Comparison of ENCODE assay signal across 18 cellular contexts in genomic region chr3:126053949-126054569, GRCh38. TPM values are rescaled to one million over a fixed set of nuclear protein-coding genes. Genes with fewer than 3 reads are reported as not detected.
DNase-seq lines count a peak whose midpoint lies in the region; ATAC-seq and TF ChIP-seq lines count a peak whose summit lies in the region.
"Had no signal": no experiment of that assay in that cellular context is flagged by ENCODE, and none has a peak within 500 bp of the region (broad histone marks: within the 10 kb centered on the region; RNA-seq: fewer than 3 reads in every experiment).

No MANE protein-coding gene starts in this region.

- BruUV-seq in A673 (replicated peaks; lab: Mats Ljungman, UMichigan) = no TSS peak

- no peak for ATAC-seq in CD4-positive, CD25-positive, alpha-beta regulatory T cell (ENCODE audit: low read depth in 2 of 2)
- no peak for ATAC-seq in T-helper 17 cell
- no peak for ATAC-seq in HG03135 (IDR thresholded peaks at IDR 0.05; ENCODE audit: unreplicated experiment)
- ATAC-seq: HepG2, PC-3 had no signal

- TF ChIP-seq CTCF in A673 (conservative IDR thresholded peaks at IDR 0.05; ENCODE audit: low read depth, low read length) = no peak

- POLR2A ChIA-PET in A673 (lab: Charles Lee; ENCODE audit: low non-redundant PET) = no interaction called here

- H3K4me3 Mint-ChIP-seq in activated CD4-positive, alpha-beta T cell treated with anti-CD3 and anti-CD28 coated beads, Interleukin-2, amount 10 ng/mL, durations not matched to agents 24 days and 14 days = no peak overlapping the region
- peak overlapping the region in 2 of 4 donors; percentile 20 to 32 for H3K4me3 Mint-ChIP-seq in CD4-positive, CD25-positive, alpha-beta regulatory T cell
- peak overlapping the region; percentile 56 for H3K4me3 Mint-ChIP-seq in T-helper 17 cell

- H3K27ac ChIP-seq in CD4-positive, CD25-positive, alpha-beta regulatory T cell (ENCODE audit: insufficient read depth, low read length, poor library complexity, severe bottlenecking) = peak overlapping the region; percentile 26
- H3K27ac ChIP-seq in A673 (ENCODE audit: low read depth, low read length, poor library complexity, severe bottlenecking) = no peak overlapping the region
- H3K27ac ChIP-seq: BLaER1 had no signal

- H3K4me1 Mint-ChIP-seq in activated CD4-positive, alpha-beta T cell treated with anti-CD3 and anti-CD28 coated beads, Interleukin-2, amount 10 ng/mL, durations not matched to agents 24 days and 14 days = peaks cover 9% of the 10 kb centered on the region
- peaks cover 3 to 30% (median 28%) of the 10 kb centered on the region in 4 donors for H3K4me1 Mint-ChIP-seq in CD4-positive, CD25-positive, alpha-beta regulatory T cell
- peaks cover 32% of the 10 kb centered on the region for H3K4me1 Mint-ChIP-seq in T-helper 17 cell

- no peaks in the 10 kb centered on the region for H3K27me3 ChIP-seq in CD4-positive, CD25-positive, alpha-beta regulatory T cell (ENCODE audit: control insufficient read depth, insufficient read depth, low read length)
- H3K27me3 ChIP-seq in A673 (replicated peaks; ENCODE audit: insufficient read depth, low read depth, low read length, poor library complexity) = no peaks in the 10 kb centered on the region
- H3K27me3 ChIP-seq: BLaER1 had no signal

- H3K36me3 Mint-ChIP-seq in activated CD4-positive, alpha-beta T cell treated with anti-CD3 and anti-CD28 coated beads, Interleukin-2, amount 10 ng/mL, durations not matched to agents 24 days and 14 days (ENCODE audit: low read depth) = no peaks in the 10 kb centered on the region
- H3K36me3 Mint-ChIP-seq in CD4-positive, CD25-positive, alpha-beta regulatory T cell = peaks cover 32% of the 10 kb centered on the region
- H3K36me3 Mint-ChIP-seq in T-helper 17 cell (ENCODE audit: low read depth) = peaks cover 2% of the 10 kb centered on the region

- peaks cover 25% of the 10 kb centered on the region for H3K4me1 ChIP-seq in CD4-positive, CD25-positive, alpha-beta regulatory T cell (ENCODE audit: control insufficient read depth, insufficient read depth, low read length, poor library complexity, severe bottlenecking)
- no peaks in the 10 kb centered on the region for H3K4me1 ChIP-seq in A673 (ENCODE audit: insufficient read depth, low read length, poor library complexity, severe bottlenecking)

- intact Hi-C loops in activated CD4-positive, alpha-beta T cell treated with anti-CD3 and anti-CD28 coated beads, Interleukin-2, amount 10 ng/mL, durations not matched to agents 24 days and 14 days (cut with micrococcal nuclease) = no loop called here
- intact Hi-C loops in A673 (cut with micrococcal nuclease; ENCODE audit: unreplicated experiment) = no loop called here

- H3K36me3 ChIP-seq in CD4-positive, CD25-positive, alpha-beta regulatory T cell (ENCODE audit: control insufficient read depth, insufficient read depth, low read length) = no peaks in the 10 kb centered on the region
- no peaks in the 10 kb centered on the region for H3K36me3 ChIP-seq in A673 (ENCODE audit: insufficient read depth, low read length, poor library complexity, severe bottlenecking)

- no peak overlapping the region for H3K27ac Mint-ChIP-seq in activated CD4-positive, alpha-beta T cell treated with anti-CD3 and anti-CD28 coated beads, Interleukin-2, amount 10 ng/mL, durations not matched to agents 24 days and 14 days
- peak overlapping the region; percentile 63 to 86 (median 79) for H3K27ac Mint-ChIP-seq in CD4-positive, CD25-positive, alpha-beta regulatory T cell
- H3K27ac Mint-ChIP-seq in T-helper 17 cell = peak overlapping the region; percentile 37

- CTCF ChIA-PET in A673 (lab: Charles Lee) = no interaction called here

- no peak overlapping the region for H3K4me3 ChIP-seq in CD4-positive, CD25-positive, alpha-beta regulatory T cell (ENCODE audit: low read depth, low read length)
- H3K4me3 ChIP-seq in A673 (ENCODE audit: low read depth, low read length, poor library complexity, severe bottlenecking) = no peak overlapping the region
- H3K4me3 ChIP-seq: BLaER1 had no signal

- no peaks in the 10 kb centered on the region for H3K27me3 Mint-ChIP-seq in activated CD4-positive, alpha-beta T cell treated with anti-CD3 and anti-CD28 coated beads, Interleukin-2, amount 10 ng/mL, durations not matched to agents 24 days and 14 days
- no peaks in the 10 kb centered on the region for H3K27me3 Mint-ChIP-seq in CD4-positive, CD25-positive, alpha-beta regulatory T cell
- H3K27me3 Mint-ChIP-seq in T-helper 17 cell = no peaks in the 10 kb centered on the region

- peak; percentile 45 for DNase-seq in activated CD4-positive, alpha-beta T cell treated with anti-CD3 and anti-CD28 coated beads, Interleukin-2, amount 10 ng/mL, durations not matched to agents 24 days and 14 days
- DNase-seq in activated CD4-positive, alpha-beta T cell treated with anti-CD3 and anti-CD28 coated beads, Interleukin-2, amount 50 U/mL, for 1 hour = no peak
- peak in 1 of 3 donors; percentile 33 for DNase-seq in CD4-positive, CD25-positive, alpha-beta regulatory T cell
- DNase-seq in T-helper 17 cell (no peak), mesenteric fat pad (ENCODE audit: low spot score) (peak; percentile 51), A673 (ENCODE audit: low spot score) (no peak), LoVo (ENCODE audit: low spot score) (no peak)
- DNase-seq: GF-D8, KG1, NCI-H1048, NCI-H1436 treated with DMSO at 0.1 percent for 48 hours, NCI-H2081, NCI-H510A treated with DMSO at 0.1 percent for 48 hours, NCI-H82 had no signal

- H3K9me3 ChIP-seq in CD4-positive, CD25-positive, alpha-beta regulatory T cell (ENCODE audit: control insufficient read depth in 2 of 2, low read length in 2 of 2) = no peaks in the 10 kb centered on the region
- H3K9me3 ChIP-seq in T-helper 17 cell (ENCODE audit: control insufficient read depth, low read length, poor library complexity, severe bottlenecking) (no peaks in the 10 kb centered on the region), A673 (ENCODE audit: low read depth, low read length, poor library complexity, severe bottlenecking) (no peaks in the 10 kb centered on the region)
- H3K9me3 ChIP-seq: BLaER1 had no signal

- H3K9me3 Mint-ChIP-seq in activated CD4-positive, alpha-beta T cell treated with anti-CD3 and anti-CD28 coated beads, Interleukin-2, amount 10 ng/mL, durations not matched to agents 24 days and 14 days = no peaks in the 10 kb centered on the region
- H3K9me3 Mint-ChIP-seq in CD4-positive, CD25-positive, alpha-beta regulatory T cell = no peaks in the 10 kb centered on the region

RNA-seq across cellular contexts. Expression of gene SLC41A3, which starts 29.9 kb away (rescaled TPM):
- 17.9 and 20.1 TPM in 2 replicates for total RNA-seq in activated CD4-positive, alpha-beta T cell treated with anti-CD3 and anti-CD28 coated beads, Interleukin-2, amount 10 ng/mL, durations not matched to agents 24 days and 14 days
- total RNA-seq in CD4-positive, CD25-positive, alpha-beta regulatory T cell = 40.3 TPM
- polyA plus RNA-seq in CD4-positive, CD25-positive, alpha-beta regulatory T cell = 10 to 100 TPM; 31.2 to 51.3 (median 38.2) TPM
- 10 to 100 TPM; 34.3 to 34.7 TPM for total RNA-seq in T-helper 17 cell
- 35.7 TPM for total RNA-seq in mesenteric fat pad
- 56.5 and 62.8 TPM in 2 replicates for total RNA-seq in A673 (2021)

Comparison
In these comparisons a context has a peak if more than half of its experiments do, and no peak if none do; other contexts are left out.
1. DNase-seq: peak in activated CD4-positive, alpha-beta T cell treated with anti-CD3 and anti-CD28 coated beads, Interleukin-2, amount 10 ng/mL, durations not matched to agents 24 days and 14 days (single experiment) and mesenteric fat pad (single experiment); none in activated CD4-positive, alpha-beta T cell treated with anti-CD3 and anti-CD28 coated beads, Interleukin-2, amount 50 U/mL, for 1 hour (single experiment), T-helper 17 cell (0 of 3), A673 (single experiment) and LoVo (single experiment).